In the genomic region with DNA sequence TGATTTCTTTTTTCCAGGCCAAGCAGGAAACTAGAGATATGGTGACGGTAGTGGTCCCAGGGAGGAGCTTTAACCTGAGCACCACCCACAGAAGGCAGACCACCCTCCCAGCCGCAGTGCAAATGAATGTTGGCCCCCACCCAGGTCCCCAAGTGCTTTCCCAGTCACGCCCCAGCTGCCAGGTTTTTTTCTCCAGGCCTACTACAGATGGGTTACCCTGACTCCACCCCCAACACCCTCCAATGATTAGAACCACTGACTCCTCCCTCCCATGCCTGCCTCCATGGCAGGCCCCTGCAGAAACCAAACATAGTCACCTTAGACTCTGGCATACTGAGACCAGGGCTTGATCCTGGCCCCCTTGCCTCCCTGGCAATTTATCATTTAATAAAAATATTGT, we compare ENCODE assay signal across 24 cellular contexts. TPM values are rescaled to one million over a fixed set of nuclear protein-coding genes. Genes with fewer than 3 reads are reported as not detected.
DNase-seq lines count a peak whose midpoint lies in the region; ATAC-seq and TF ChIP-seq lines count a peak whose summit lies in the region.
"Had no signal": no experiment of that assay in that cellular context is flagged by ENCODE, and none has a peak within 500 bp of the region (broad histone marks: within the 10 kb centered on the region; RNA-seq: fewer than 3 reads in every experiment).

No MANE protein-coding gene starts in this region.

- no peak overlapping the region for H2BK20ac ChIP-seq in H9 (ENCODE audit: low read depth, low read length, poor library complexity, severe bottlenecking)

- no peaks in the 10 kb centered on the region for H3K23me2 ChIP-seq in H9 (ENCODE audit: insufficient read length, low read depth, low read length, poor library complexity, severe bottlenecking)

- H3K23ac ChIP-seq in H9 (ENCODE audit: insufficient read length, low read depth, low read length), result no peak overlapping the region

- no peak overlapping the region for H3K14ac ChIP-seq in H9 (ENCODE audit: insufficient read depth, low read length)

- no peaks in the 10 kb centered on the region for H4K20me1 ChIP-seq in H9 (ENCODE audit: control insufficient read depth, insufficient read depth, insufficient read length)

- H3K36me3 Mint-ChIP-seq in H9 (ENCODE audit: insufficient read depth in 1 of 3, low read depth in 3 of 3), result no peaks in the 10 kb centered on the region; a peak in 1 of 7 replicates
- H3K36me3 Mint-ChIP-seq in naive thymus-derived CD8-positive, alpha-beta T cell, result no peaks in the 10 kb centered on the region
- H3K36me3 Mint-ChIP-seq: activated naive CD4-positive, alpha-beta T cell treated with anti-CD3 and anti-CD28 coated beads, Interleukin-2, amount 50 U/mL, for 72 hours; T-cell had no signal

- no peak overlapping the region for H3K56ac ChIP-seq in H9 (ENCODE audit: insufficient read length, low read depth, low read length)

- WGBS in H9 (ENCODE audit: extremely low coverage, insufficient read length, low lambda C conversion rate), result no CpG with 5 or more reads among the region's 3 CpGs

- H2AFZ ChIP-seq in H9 (ENCODE audit: low read length), result no peak overlapping the region

- H3K79me1 ChIP-seq in H9 (ENCODE audit: insufficient read depth, low read depth, low read length, poor library complexity, severe bottlenecking), result no peaks in the 10 kb centered on the region

- H4K5ac ChIP-seq in H9 (ENCODE audit: insufficient read length, low read depth, low read length), result no peak overlapping the region

- TF ChIP-seq CTCF in H9 (conservative IDR thresholded peaks at IDR 0.05), result no peak

- H3K9me3 ChIP-seq in H9 (ENCODE audit: control insufficient read depth, low read depth, low read length), result no peaks in the 10 kb centered on the region
- H3K9me3 ChIP-seq: gastrocnemius medialis, SJCRH30, stomach, tibial nerve had no signal

- no peak overlapping the region for H2BK120ac ChIP-seq in H9 (ENCODE audit: low read depth, low read length, poor library complexity, severe bottlenecking)

- no peaks in the 10 kb centered on the region; the same call in 1 of the 2 replicates for H3K4me1 ChIP-seq in H9 (ENCODE audit: insufficient read depth, low read length)
- H3K4me1 ChIP-seq: SJCRH30, stomach had no signal

- no peak overlapping the region for H3K18ac ChIP-seq in H9 (ENCODE audit: insufficient read length, low read depth, low read length)

- no peak overlapping the region for H4K8ac ChIP-seq in H9 (replicated peaks; ENCODE audit: insufficient read length, low read depth, low read length)

- H3K27me3 Mint-ChIP-seq in H9 (ENCODE audit: low read depth), result peaks cover 2% of the 10 kb centered on the region
- H3K27me3 Mint-ChIP-seq in naive thymus-derived CD8-positive, alpha-beta T cell, result peaks cover 0 to 27% (median 14%) of the 10 kb centered on the region in 5 donors

- DNase-seq in DMS79 treated with DMSO at 0.1 percent for 48 hours (lab: John Stamatoyannopoulos, UW) (peak; percentile 23), DMS79 (lab: John Stamatoyannopoulos, UW) (no peak), H9 (peak; percentile 67), NCI-H82 (lab: John Stamatoyannopoulos, UW) (peak; percentile 77), left kidney (ENCODE audit: low read depth, low spot score) (peak; percentile 58), HK-2 (ENCODE audit: unreplicated experiment) (no peak)
- DNase-seq in naive thymus-derived CD8-positive, alpha-beta T cell, result no peak
- DNase-seq: activated CD4-positive, CD25-positive, alpha-beta regulatory T cell treated with anti-CD3 and anti-CD28 coated beads, Interleukin-2, amount 50 U/mL, for 72 hours; activated CD8-positive, alpha-beta T cell treated with anti-CD3 and anti-CD28 coated beads, Interleukin-2, amount 10 ng/mL, durations not matched to agents 7 days and 5 days; activated T-cell treated with anti-CD3 and anti-CD28 coated beads for 4 hours; caudate nucleus; CD4-positive, alpha-beta T cell; gastrocnemius medialis; NCI-H1417 treated with DMSO at 0.1 percent for 48 hours; NCI-H526; stomach; T-cell had no signal

- H3K27me3 ChIP-seq in H9 (ENCODE audit: insufficient read depth, low read length), result no peaks in the 10 kb centered on the region; the same call in 1 of the 2 replicates
- H3K27me3 ChIP-seq: gastrocnemius medialis, tibial nerve had no signal

- H3K27ac ChIP-seq in H9 (ENCODE audit: insufficient read length, low read depth, low read length), result no peak overlapping the region
- H3K27ac ChIP-seq: 22Rv1, gastrocnemius medialis, SJCRH30, stomach, tibial nerve had no signal

- H2BK15ac ChIP-seq in H9 (ENCODE audit: low read depth, low read length), result no peak overlapping the region

- no peak for ATAC-seq in naive thymus-derived CD8-positive, alpha-beta T cell
- no peak for ATAC-seq in GM18858 (IDR thresholded peaks at IDR 0.05; ENCODE audit: unreplicated experiment)
- ATAC-seq: activated CD8-positive, alpha-beta T cell treated with anti-CD3 and anti-CD28 coated beads, Interleukin-2, amount 10 ng/mL, durations not matched to agents 7 days and 5 days; activated naive CD4-positive, alpha-beta T cell treated with anti-CD3 and anti-CD28 coated beads, Interleukin-2, amount 50 U/mL, for 72 hours; gastrocnemius medialis; K562; T-cell had no signal

- H3K9me3 Mint-ChIP-seq in H9, result no peaks in the 10 kb centered on the region
- H3K9me3 Mint-ChIP-seq in naive thymus-derived CD8-positive, alpha-beta T cell, result no peaks in the 10 kb centered on the region
- H3K9me3 Mint-ChIP-seq: activated naive CD4-positive, alpha-beta T cell treated with anti-CD3 and anti-CD28 coated beads, Interleukin-2, amount 50 U/mL, for 72 hours; CD4-positive, alpha-beta T cell; T-cell had no signal

- peak overlapping the region in 1 of 3 experiments; percentile 48; a peak in 2 of 7 replicates for H3K27ac Mint-ChIP-seq in H9
- no peak overlapping the region for H3K27ac Mint-ChIP-seq in naive thymus-derived CD8-positive, alpha-beta T cell
- H3K27ac Mint-ChIP-seq: activated CD8-positive, alpha-beta T cell treated with anti-CD3 and anti-CD28 coated beads, Interleukin-2, amount 10 ng/mL, durations not matched to agents 7 days and 5 days; activated naive CD4-positive, alpha-beta T cell treated with anti-CD3 and anti-CD28 coated beads, Interleukin-2, amount 50 U/mL, for 72 hours; CD4-positive, alpha-beta T cell; T-cell had no signal

- no peak overlapping the region for H3K4me3 Mint-ChIP-seq in H9
- no peak overlapping the region for H3K4me3 Mint-ChIP-seq in naive thymus-derived CD8-positive, alpha-beta T cell
- H3K4me3 Mint-ChIP-seq: activated CD8-positive, alpha-beta T cell treated with anti-CD3 and anti-CD28 coated beads, Interleukin-2, amount 10 ng/mL, durations not matched to agents 7 days and 5 days; CD4-positive, alpha-beta T cell; T-cell had no signal

- no peak overlapping the region for H3T11ph ChIP-seq in H9 (ENCODE audit: low read length)

- no peak overlapping the region for H4K91ac ChIP-seq in H9 (ENCODE audit: insufficient read length, low read depth, low read length)

- H2BK5ac ChIP-seq in H9 (ENCODE audit: insufficient read length, low read length), result no peak overlapping the region

- H3K4me2 ChIP-seq in H9 (ENCODE audit: insufficient read depth, insufficient read length, low read length), result no peak overlapping the region

- H2AK5ac ChIP-seq in H9 (ENCODE audit: insufficient read length, low read length), result no peak overlapping the region

- H3K9ac ChIP-seq in H9 (ENCODE audit: extremely low read depth, insufficient read length, low read length), result no peak overlapping the region

- H3K79me2 ChIP-seq in H9 (ENCODE audit: insufficient read depth, low read length), result no peaks in the 10 kb centered on the region

- POLR2A ChIA-PET in naive thymus-derived CD8-positive, alpha-beta T cell (lab: Charles Lee), result no interaction called here

- no peak overlapping the region for H3K4ac ChIP-seq in H9 (ENCODE audit: low read depth, low read length)

- no peak overlapping the region for H2BK12ac ChIP-seq in H9 (ENCODE audit: insufficient read length, low read depth, low read length)

- H3K4me1 Mint-ChIP-seq in H9, result peaks cover 18 to 21% of the 10 kb centered on the region in 2 experiments
- H3K4me1 Mint-ChIP-seq in naive thymus-derived CD8-positive, alpha-beta T cell, result no peaks in the 10 kb centered on the region
- H3K4me1 Mint-ChIP-seq: T-cell had no signal

RNA-seq across cellular contexts. Expression of a gene that starts 58.7 kb away (rescaled TPM):
- 0.39 and 0.57 TPM in 2 replicates for total RNA-seq in H9 (2021)
- not detected for total RNA-seq in naive thymus-derived CD8-positive, alpha-beta T cell
- polyA plus RNA-seq in naive thymus-derived CD8-positive, alpha-beta T cell, result not detected
- total RNA-seq: activated CD8-positive, alpha-beta T cell treated with anti-CD3 and anti-CD28 coated beads, Interleukin-2, amount 10 ng/mL, durations not matched to agents 7 days and 5 days; CD4-positive, alpha-beta T cell; G401; SJCRH30 had no signal

Comparison
In these comparisons a context has a peak if more than half of its experiments do, and no peak if none do; other contexts are left out.
1. DNase-seq: peak in DMS79 treated with DMSO at 0.1 percent for 48 hours (single experiment), H9 (single experiment), NCI-H82 (single experiment) and left kidney (single experiment); none in DMS79 (single experiment), naive thymus-derived CD8-positive, alpha-beta T cell (0 of 10) and HK-2 (single experiment).